In the genomic region with DNA sequence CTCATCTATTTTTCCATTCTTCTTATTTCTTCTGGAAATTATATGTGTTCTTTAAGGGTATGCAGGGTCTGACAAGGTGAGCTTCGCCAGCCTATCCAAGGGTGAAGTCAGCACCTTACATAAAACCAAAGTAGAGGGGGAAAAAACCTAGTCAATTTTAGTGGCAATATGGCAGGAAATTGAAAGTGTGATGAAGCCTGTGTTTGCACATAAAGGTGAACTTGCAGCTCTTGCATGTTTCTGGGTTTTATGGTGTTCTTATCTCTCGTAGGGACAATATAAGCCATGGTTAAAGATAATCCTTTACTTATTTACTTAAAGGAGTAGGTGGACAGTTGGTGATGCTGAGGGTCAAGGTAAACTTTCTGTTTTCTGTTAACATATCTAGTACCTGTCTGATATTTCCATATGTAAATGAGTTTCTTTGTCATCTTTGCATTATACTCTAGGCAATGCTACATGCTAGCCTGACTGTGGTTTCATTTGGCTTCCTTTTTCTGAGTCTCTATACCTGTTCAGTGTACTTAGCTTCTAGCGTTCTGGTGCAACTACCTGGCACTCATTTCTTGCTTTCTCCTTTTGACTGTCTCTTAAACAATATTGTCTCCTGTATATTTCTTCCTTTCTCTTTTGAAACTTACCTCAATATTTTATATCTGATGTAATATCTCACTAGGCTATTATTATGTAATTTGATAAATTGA, we compare ENCODE assay signal across 8 cellular contexts. TPM values are rescaled to one million over a fixed set of nuclear protein-coding genes. Genes with fewer than 3 reads are reported as not detected.
DNase-seq lines count a peak whose midpoint lies in the region; ATAC-seq and TF ChIP-seq lines count a peak whose summit lies in the region.

No MANE protein-coding gene starts in this region.

- H3K9me3 ChIP-seq in Loucy (ENCODE audit: insufficient read depth, low read depth, low read length) (peaks cover 5% of the 10 kb centered on the region; the same call in 1 of the 2 replicates), left lung (peaks cover 0 to 11% of the 10 kb centered on the region in 2 donors)

- intact Hi-C loops in left lung (cut with DNase I): no loop called here

- no peak overlapping the region for H3K27ac ChIP-seq in left lung

- DNase-seq in activated T-cell treated with anti-CD3 and anti-CD28 coated beads, Interleukin-2, amount 50 U/mL, for 4 hours: no peak
- DNase-seq in activated T-cell treated with anti-CD3 and anti-CD28 coated beads, Interleukin-2, amount 50 U/mL, for 1 hour: no peak
- DNase-seq in left lung (no peak), COLO829 (ENCODE audit: low spot score) (no peak), NAMALWA (ENCODE audit: low spot score) (no peak)

- ATAC-seq in activated T-cell treated with anti-CD3 and anti-CD28 coated beads, Interleukin-2, amount 50 U/mL, for 4 hours: peak; percentile 82 to 83
- ATAC-seq in HG02798 (IDR thresholded peaks at IDR 0.05; ENCODE audit: poor library complexity, unreplicated experiment) (peak; percentile 92), left lung (no peak)
- peak; percentile 91 for ATAC-seq in stimulated activated memory B cell treated with anti-CD40 and anti-IgM and Interleukin-4, amounts not matched to agents 10 μg/mL and 1 μg/mL and 100 μg/mL, for 72 hours

- H3K27me3 ChIP-seq in Loucy (ENCODE audit: insufficient read depth, low read length, poor library complexity, severe bottlenecking) (no peaks in the 10 kb centered on the region), left lung (no peaks in the 10 kb centered on the region)

- peak overlapping the region; percentile 4 for H3K4me2 ChIP-seq in Loucy (ENCODE audit: low read depth, low read length, poor library complexity, severe bottlenecking)

- H4K20me1 ChIP-seq in Loucy (ENCODE audit: insufficient read depth, low read length, poor library complexity, severe bottlenecking): peaks cover 38% of the 10 kb centered on the region

- H3K27ac Mint-ChIP-seq in stimulated activated memory B cell treated with anti-CD40 and anti-IgM and Interleukin-4, amounts not matched to agents 10 μg/mL and 1 μg/mL and 100 μg/mL, for 72 hours: peak overlapping the region; percentile 24

- no peak for TF ChIP-seq CTCF in Loucy (conservative IDR thresholded peaks at IDR 0.05; ENCODE audit: low read length)
- TF ChIP-seq CTCF in left lung (IDR thresholded peaks at IDR 0.05): no peak

- peaks cover 28% of the 10 kb centered on the region for H3K79me2 ChIP-seq in Loucy (ENCODE audit: insufficient read depth, low read length)

- H3K4me3 ChIP-seq in Loucy (ENCODE audit: low read length, poor library complexity, severe bottlenecking) (no peak overlapping the region), left lung (no peak overlapping the region)

- H3K36me3 ChIP-seq in Loucy (ENCODE audit: insufficient read depth, low read length) (peaks cover 6% of the 10 kb centered on the region; the same call in 1 of the 2 replicates), left lung (no peaks in the 10 kb centered on the region)

- H2AFZ ChIP-seq in Loucy (ENCODE audit: low read length): no peak overlapping the region

- no peaks in the 10 kb centered on the region for H3F3A ChIP-seq in Loucy (ENCODE audit: low read depth)

- H3K4me1 ChIP-seq in Loucy (ENCODE audit: insufficient read depth, low read length, poor library complexity, severe bottlenecking) (peaks cover 40% of the 10 kb centered on the region), left lung (peaks cover 0 to 9% of the 10 kb centered on the region in 2 donors)

- peaks cover 17% of the 10 kb centered on the region for H3K36me3 Mint-ChIP-seq in activated T-cell treated with anti-CD3 and anti-CD28 coated beads, Interleukin-2, amount 50 U/mL, for 4 hours (ENCODE audit: insufficient read depth)
- H3K36me3 Mint-ChIP-seq in stimulated activated memory B cell treated with anti-CD40 and anti-IgM and Interleukin-4, amounts not matched to agents 10 μg/mL and 1 μg/mL and 100 μg/mL, for 72 hours: peaks cover 31% of the 10 kb centered on the region

- no peaks in the 10 kb centered on the region for H3K9me3 Mint-ChIP-seq in activated T-cell treated with anti-CD3 and anti-CD28 coated beads, Interleukin-2, amount 50 U/mL, for 4 hours
- peaks cover 4% of the 10 kb centered on the region for H3K9me3 Mint-ChIP-seq in stimulated activated memory B cell treated with anti-CD40 and anti-IgM and Interleukin-4, amounts not matched to agents 10 μg/mL and 1 μg/mL and 100 μg/mL, for 72 hours

- no peaks in the 10 kb centered on the region for H3K9me2 ChIP-seq in Loucy (replicated peaks; ENCODE audit: low read depth, low read length)

- peak overlapping the region; percentile 47 for H3K4me3 Mint-ChIP-seq in activated T-cell treated with anti-CD3 and anti-CD28 coated beads, Interleukin-2, amount 50 U/mL, for 4 hours
- peak overlapping the region; percentile 26 for H3K4me3 Mint-ChIP-seq in stimulated activated memory B cell treated with anti-CD40 and anti-IgM and Interleukin-4, amounts not matched to agents 10 μg/mL and 1 μg/mL and 100 μg/mL, for 72 hours

- no peak overlapping the region for H3K9ac ChIP-seq in Loucy (ENCODE audit: low read depth, low read length, poor library complexity, severe bottlenecking)

- no peaks in the 10 kb centered on the region for H3K27me3 Mint-ChIP-seq in activated T-cell treated with anti-CD3 and anti-CD28 coated beads, Interleukin-2, amount 50 U/mL, for 4 hours (ENCODE audit: low read depth)
- no peaks in the 10 kb centered on the region for H3K27me3 Mint-ChIP-seq in stimulated activated memory B cell treated with anti-CD40 and anti-IgM and Interleukin-4, amounts not matched to agents 10 μg/mL and 1 μg/mL and 100 μg/mL, for 72 hours

- peaks cover 53% of the 10 kb centered on the region for H3K4me1 Mint-ChIP-seq in activated T-cell treated with anti-CD3 and anti-CD28 coated beads, Interleukin-2, amount 50 U/mL, for 4 hours (ENCODE audit: low read depth)
- H3K4me1 Mint-ChIP-seq in stimulated activated memory B cell treated with anti-CD40 and anti-IgM and Interleukin-4, amounts not matched to agents 10 μg/mL and 1 μg/mL and 100 μg/mL, for 72 hours: peaks cover 54% of the 10 kb centered on the region

RNA-seq across cellular contexts. Expression of gene CCDC91, which starts 32.9 kb away (rescaled TPM):
- 10 to 100 TPM; 17.8 to 18.2 (median 18.1) TPM for total RNA-seq in activated T-cell treated with anti-CD3 and anti-CD28 coated beads, Interleukin-2, amount 50 U/mL, for 4 hours
- 10 to 100 TPM; 18.5 to 22.0 TPM for total RNA-seq in left lung
